Comparison of ENCODE assay signal across 12 cellular contexts in genomic region chr19:43450545-43450997, GRCh38. TPM values are rescaled to one million over a fixed set of nuclear protein-coding genes. Genes with fewer than 3 reads are reported as not detected.
A peak's percentile ranks its signal among the peaks of the same experiment; 100 is the strongest.
DNase-seq lines count a peak whose midpoint lies in the region; ATAC-seq and TF ChIP-seq lines count a peak whose summit lies in the region.
"Had no signal": no experiment of that assay in that cellular context is flagged by ENCODE, and none has a peak within 500 bp of the region (broad histone marks: within the 10 kb centered on the region; RNA-seq: fewer than 3 reads in every experiment).

No MANE protein-coding gene starts in this region.

- DNase-seq in GM03348 (ENCODE audit: low spot score) (peak; percentile 74), astrocyte of the hippocampus (ENCODE audit: low read depth, low spot score) (peak; percentile 83), mucosa of descending colon (no peak), amygdala (lab: John Stamatoyannopoulos, UW) (no peak), NCI-H1694 (lab: John Stamatoyannopoulos, UW) (no peak), Caco-2 (no peak)
- DNase-seq: activated T-cell treated with anti-CD3 and anti-CD28 coated beads, Interleukin-2, amount 50 U/mL, for 4 hours; central memory CD4-positive, alpha-beta T cell; left ventricle myocardium inferior; PC-3; T1000 had no signal

- peak; percentile 40 for ATAC-seq in mucosa of descending colon
- ATAC-seq: gastroesophageal sphincter, PC-3 had no signal

- H3K4me3 ChIP-seq in mucosa of descending colon (no peak overlapping the region), Caco-2 (ENCODE audit: low read depth, low read length) (no peak overlapping the region)
- H3K4me3 ChIP-seq: gastroesophageal sphincter, left ventricle myocardium inferior had no signal

- peaks cover 18% of the 10 kb centered on the region for H3K9me3 Mint-ChIP-seq in Caco-2 (ENCODE audit: unreplicated experiment)
- H3K9me3 Mint-ChIP-seq: activated T-cell treated with anti-CD3 and anti-CD28 coated beads, Interleukin-2, amount 50 U/mL, for 4 hours had no signal

- peaks cover 2% of the 10 kb centered on the region for H3K27me3 Mint-ChIP-seq in Caco-2 (ENCODE audit: insufficient read depth, unreplicated experiment)

- no peaks in the 10 kb centered on the region for H3K36me3 Mint-ChIP-seq in Caco-2 (ENCODE audit: insufficient read depth, unreplicated experiment)

- H3K27ac Mint-ChIP-seq in Caco-2 (ENCODE audit: unreplicated experiment): no peak overlapping the region

- H3K4me3 Mint-ChIP-seq in Caco-2 (ENCODE audit: unreplicated experiment): no peak overlapping the region
- H3K4me3 Mint-ChIP-seq: activated T-cell treated with anti-CD3 and anti-CD28 coated beads, Interleukin-2, amount 50 U/mL, for 4 hours had no signal

- TF ChIP-seq CTCF in mucosa of descending colon (IDR thresholded peaks at IDR 0.05): no peak
- no peak for TF ChIP-seq CTCF in Caco-2 (IDR thresholded peaks at IDR 0.05; ENCODE audit: insufficient read depth in 1 of 2, low read depth in 1 of 2, low read length in 1 of 2, severe bottlenecking in 1 of 2, unreplicated experiment in 1 of 2)

- peaks cover 11% of the 10 kb centered on the region for H3K4me1 Mint-ChIP-seq in Caco-2 (ENCODE audit: low read depth, unreplicated experiment)

- H3K4me1 ChIP-seq in mucosa of descending colon (ENCODE audit: low read depth): peaks cover 6% of the 10 kb centered on the region
- peaks cover 6% of the 10 kb centered on the region; the same call in 1 of the 2 replicates for H3K4me1 ChIP-seq in Caco-2

- no peaks in the 10 kb centered on the region for H3K27me3 ChIP-seq in Caco-2 (replicated peaks; ENCODE audit: control insufficient read depth, insufficient read depth, low read length)
- H3K27me3 ChIP-seq: gastroesophageal sphincter had no signal

- H3K9me3 ChIP-seq in mucosa of descending colon: no peaks in the 10 kb centered on the region
- H3K9me3 ChIP-seq in Caco-2: no peaks in the 10 kb centered on the region
- H3K9me3 ChIP-seq: gastroesophageal sphincter had no signal

- POLR2A ChIA-PET in Caco-2 (lab: Charles Lee): no interaction called here

- no TSS peak for BruUV-seq in Caco-2 (replicated peaks; lab: Mats Ljungman, UMichigan)

- CTCF ChIA-PET in Caco-2 (lab: Charles Lee): interaction anchor here (1.0 kb wide), 1 partner anchor 69 kb away, joined by 3 read pairs; no protein-coding TSS in a partner anchor

- intact Hi-C loops in mucosa of descending colon (cut with DNase I, micrococcal nuclease) (no loop called here), Caco-2 (cut with micrococcal nuclease; ENCODE audit: unreplicated experiment) (no loop called here)

- no peaks in the 10 kb centered on the region for H3K36me3 ChIP-seq in mucosa of descending colon (ENCODE audit: low read depth)
- H3K36me3 ChIP-seq in Caco-2 (ENCODE audit: control insufficient read depth, insufficient read depth, low read length): no peaks in the 10 kb centered on the region
- H3K36me3 ChIP-seq: gastroesophageal sphincter, left ventricle myocardium inferior had no signal

RNA-seq across cellular contexts. Expression of gene LYPD3, which starts 14.8 kb away (rescaled TPM):
- total RNA-seq in mucosa of descending colon: 1 to 10 TPM in 1 of 3 donors, under 1 TPM in 2; 0.23 to 1.5 (median 0.46) TPM
- total RNA-seq in Caco-2 (2022): 1.3 and 2.2 TPM in 2 replicates

RNA-seq across cellular contexts. Expression of gene TEX101, which starts 35.9 kb away (rescaled TPM):
- under 1 TPM in 1 of 3 donors, not detected in 2; 0.35 TPM for total RNA-seq in mucosa of descending colon
- total RNA-seq in Caco-2 (2022): not detected in 2 replicates
- total RNA-seq: activated T-cell treated with anti-CD3 and anti-CD28 coated beads, Interleukin-2, amount 50 U/mL, for 4 hours; gastroesophageal sphincter; left ventricle myocardium inferior; PC-3 had no signal

RNA-seq across cellular contexts. Expression of gene PHLDB3, which starts 54.0 kb away (rescaled TPM):
- 10 to 100 TPM; 13.2 to 22.4 (median 21.3) TPM for total RNA-seq in mucosa of descending colon
- total RNA-seq in Caco-2 (2022): 33.1 and 35.7 TPM in 2 replicates

Comparison
In these comparisons a context has a peak if more than half of its experiments do, and no peak if none do; other contexts are left out.
1. DNase-seq: peak in GM03348 (single experiment) and astrocyte of the hippocampus (single experiment); none in mucosa of descending colon (0 of 3), amygdala (0 of 56), NCI-H1694 (single experiment) and Caco-2 (0 of 2).